1 cellular context compared by ENCODE assay signal in genomic region chr12:56193025-56193578, GRCh38.
TF ChIP-seq lines count a peak whose summit lies in the region.

No MANE protein-coding gene starts in this region.

TF ChIP-seq in K562, 482 proteins besides CTCF, POLR2A, EP300 and RAD21 (continues in another document):
- TF ChIP-seq ARID1B (IDR thresholded peaks at IDR 0.05), result peak; percentile 10; the same call in 1 of the 2 replicates
- TF ChIP-seq TEAD4 (IDR thresholded peaks at IDR 0.05; ENCODE audit: low read length), result peak; percentile 63
- no peak for TF ChIP-seq TEAD4 (CRISPR knock-in tag; IDR thresholded peaks at IDR 0.05; ENCODE audit: borderline replicate concordance)
- TF ChIP-seq ZNF695 (CRISPR knock-in tag; IDR thresholded peaks at IDR 0.05), result no peak
- no peak for TF ChIP-seq MAX (CRISPR knock-in tag; IDR thresholded peaks at IDR 0.05)
- TF ChIP-seq DEAF1 (CRISPR knock-in tag; IDR thresholded peaks at IDR 0.05), result peak; percentile 79
- peak; percentile 31; the same call in 1 of the 2 replicates for TF ChIP-seq VEZF1 (CRISPR knock-in tag; IDR thresholded peaks at IDR 0.05)
- peak; percentile 83 for TF ChIP-seq ZNF592 (IDR thresholded peaks at IDR 0.05)
- 0 out of 2 replicates have a peak, but pooled peaks have one; percentile 37 for TF ChIP-seq ZNF766 (CRISPR knock-in tag; conservative IDR thresholded peaks at IDR 0.05)
- TF ChIP-seq PHB2 (IDR thresholded peaks at IDR 0.05; ENCODE audit: low read depth), result peak; percentile 58; the same call in 1 of the 2 replicates
- peak; percentile 69; the same call in 1 of the 2 replicates for TF ChIP-seq CC2D1A (IDR thresholded peaks at IDR 0.05)
- TF ChIP-seq NKRF (IDR thresholded peaks at IDR 0.05; ENCODE audit: borderline replicate concordance), result peak; percentile 23; the same call in 1 of the 2 replicates
- TF ChIP-seq NCOR1 (IDR thresholded peaks at IDR 0.05), result peak; percentile 9; the same call in 1 of the 2 replicates
- no peak for TF ChIP-seq ZBTB40 (IDR thresholded peaks at IDR 0.05)
- no peak for TF ChIP-seq ZBTB40 (CRISPR knock-in tag; IDR thresholded peaks at IDR 0.05)
- no peak for TF ChIP-seq ZBTB34 (CRISPR knock-in tag; IDR thresholded peaks at IDR 0.05)
- TF ChIP-seq MYNN (IDR thresholded peaks at IDR 0.05), result no peak
- TF ChIP-seq MYNN (CRISPR knock-in tag; IDR thresholded peaks at IDR 0.05), result no peak
- TF ChIP-seq ZC3H11A (IDR thresholded peaks at IDR 0.05; ENCODE audit: low read depth, low read length), result peak; percentile 80; the same call in 1 of the 2 replicates
- peak; percentile 70; the same call in 1 of the 2 replicates for TF ChIP-seq ZNF395 (CRISPR knock-in tag; IDR thresholded peaks at IDR 0.05)
- TF ChIP-seq TRIM25 (IDR thresholded peaks at IDR 0.05; ENCODE audit: borderline replicate concordance), result 0 out of 2 replicates have a peak, but pooled peaks have one; percentile 64
- TF ChIP-seq TBL1XR1 (IDR thresholded peaks at IDR 0.05; ENCODE audit: low read length in 2 of 2), result no peak
- TF ChIP-seq FOXP1 (CRISPR knock-in tag; IDR thresholded peaks at IDR 0.05), result no peak
- peak; percentile 90 for TF ChIP-seq KAT8 (IDR thresholded peaks at IDR 0.05; ENCODE audit: low read depth)
- TF ChIP-seq ARID3A (IDR thresholded peaks at IDR 0.05; ENCODE audit: borderline replicate concordance, low read depth, low read length), result 0 out of 2 replicates have a peak, but pooled peaks have one; percentile 41
- TF ChIP-seq HDAC1 (IDR thresholded peaks at IDR 0.05), result 0 out of 4 replicates have a peak, but pooled peaks of 1 of the 2 experiments have one; percentile 26
